Comparison of ENCODE assay signal across 1 cellular context in genomic region chr12:389138-390096, GRCh38.
TF ChIP-seq lines count a peak whose summit lies in the region.

Gene KDM5A, minus strand, starts transcription at chr12:389320. Its CDS starts 229 bp downstream, at chr12:389091.

TF ChIP-seq in HepG2, 621 proteins besides CTCF, POLR2A, EP300 and RAD21 (continued from another document and continues in another):
- TF ChIP-seq ZNF18 (CRISPR knock-in tag; IDR thresholded peaks at IDR 0.05; ENCODE audit: insufficient replicate concordance) (no peak), TGIF2 (CRISPR knock-in tag; IDR thresholded peaks at IDR 0.05) (peak; percentile 92), SIX4 (CRISPR knock-in tag; IDR thresholded peaks at IDR 0.05) (no peak), JARID2 (CRISPR knock-in tag; IDR thresholded peaks at IDR 0.05; ENCODE audit: insufficient replicate concordance) (no peak), ZNF318 (CRISPR knock-in tag; IDR thresholded peaks at IDR 0.05) (no peak), JUNB (CRISPR knock-in tag; IDR thresholded peaks at IDR 0.05; ENCODE audit: borderline replicate concordance) (no peak), ZNF747 (CRISPR knock-in tag; IDR thresholded peaks at IDR 0.05; ENCODE audit: borderline replicate concordance) (peak; percentile 76), PRPF4 (IDR thresholded peaks at IDR 0.05; ENCODE audit: low read depth, low read length, poor library complexity, severe bottlenecking) (no peak), ZNF24 (IDR thresholded peaks at IDR 0.05) (peak; percentile 23; the same call in 1 of the 2 replicates), ZSCAN21 (CRISPR knock-in tag; IDR thresholded peaks at IDR 0.05; ENCODE audit: borderline replicate concordance) (no peak; the same call in 1 of the 2 replicates), WIZ (CRISPR knock-in tag; IDR thresholded peaks at IDR 0.05) (0 out of 2 replicates have a peak, but pooled peaks have one; percentile 34), ZNF782 (CRISPR knock-in tag; IDR thresholded peaks at IDR 0.05; ENCODE audit: borderline replicate concordance) (no peak), SRF (IDR thresholded peaks at IDR 0.05; ENCODE audit: low read depth, low read length) (peak; percentile 67; the same call in 1 of the 2 replicates), MXI1 (IDR thresholded peaks at IDR 0.05; ENCODE audit: borderline replicate concordance, low read depth, low read length) (0 out of 3 replicates have a peak, but pooled peaks have one; percentile 46), FOXO1 (CRISPR knock-in tag; IDR thresholded peaks at IDR 0.05) (no peak), ZXDC (CRISPR knock-in tag; IDR thresholded peaks at IDR 0.05) (0 out of 2 replicates have a peak, but pooled peaks have one; percentile 4), ZNF143 (CRISPR knock-in tag; IDR thresholded peaks at IDR 0.05) (peak; percentile 59; the same call in 1 of the 2 replicates), GFI1 (CRISPR knock-in tag; IDR thresholded peaks at IDR 0.05; ENCODE audit: borderline replicate concordance) (0 out of 2 replicates have a peak, but pooled peaks have one; percentile 21), SYNCRIP (IDR thresholded peaks at IDR 0.05; ENCODE audit: insufficient read depth, low read depth, low read length) (no peak), HIC2 (CRISPR knock-in tag; IDR thresholded peaks at IDR 0.05; ENCODE audit: low read depth) (no peak), NCOA2 (CRISPR knock-in tag; IDR thresholded peaks at IDR 0.05) (no peak; the same call in 1 of the 2 replicates), NPAS2 (CRISPR knock-in tag; IDR thresholded peaks at IDR 0.05; ENCODE audit: borderline replicate concordance) (no peak), CREM (IDR thresholded peaks at IDR 0.05) (peak; percentile 95), CREM (CRISPR knock-in tag; IDR thresholded peaks at IDR 0.05) (peak; percentile 67; the same call in 1 of the 2 replicates), DPF2 (CRISPR knock-in tag; IDR thresholded peaks at IDR 0.05; ENCODE audit: borderline replicate concordance, low read depth) (no peak), YEATS4 (CRISPR knock-in tag; IDR thresholded peaks at IDR 0.05; ENCODE audit: borderline replicate concordance) (peak; percentile 84), PRMT3 (CRISPR knock-in tag; IDR thresholded peaks at IDR 0.05; ENCODE audit: borderline replicate concordance, low read depth) (no peak), PCBP1 (IDR thresholded peaks at IDR 0.05; ENCODE audit: borderline replicate concordance, low read depth, low read length) (peak; percentile 99), ONECUT2 (CRISPR knock-in tag; IDR thresholded peaks at IDR 0.05) (no peak), LRRFIP1 (CRISPR knock-in tag; conservative IDR thresholded peaks at IDR 0.05) (no peak), ZNF441 (CRISPR knock-in tag; IDR thresholded peaks at IDR 0.05; ENCODE audit: borderline replicate concordance) (peak; percentile 26; the same call in 1 of the 2 replicates), ZNF512B (CRISPR knock-in tag; IDR thresholded peaks at IDR 0.05; ENCODE audit: borderline replicate concordance) (no peak), ZNF280D (CRISPR knock-in tag; IDR thresholded peaks at IDR 0.05) (peak; percentile 64; the same call in 1 of the 2 replicates)
